18 cellular contexts compared by ENCODE assay signal in genomic region chr7:23108995-23109394, GRCh38. TPM values are rescaled to one million over a fixed set of nuclear protein-coding genes. Genes with fewer than 3 reads are reported as not detected.
A peak's percentile ranks its signal among the peaks of the same experiment; 100 is the strongest.
DNase-seq lines count a peak whose midpoint lies in the region; ATAC-seq, FAIRE-seq and TF ChIP-seq lines count a peak whose summit lies in the region.
"Had no signal": no experiment of that assay in that cellular context is flagged by ENCODE, and none has a peak within 500 bp of the region (broad histone marks: within the 10 kb centered on the region; RNA-seq: fewer than 3 reads in every experiment).

No MANE protein-coding gene starts in this region.

- H3K27me3 Mint-ChIP-seq in CD4-positive, CD25-positive, alpha-beta regulatory T cell: no peaks in the 10 kb centered on the region
- H3K27me3 Mint-ChIP-seq in GM23338 (ENCODE audit: insufficient read depth, low read depth, poor library complexity): peaks cover 11% of the 10 kb centered on the region

- no peaks in the 10 kb centered on the region for H3K27me3 ChIP-seq in CD4-positive, CD25-positive, alpha-beta regulatory T cell (ENCODE audit: control insufficient read depth, insufficient read depth, low read length)
- no peaks in the 10 kb centered on the region for H3K27me3 ChIP-seq in GM23338 (ENCODE audit: insufficient read depth)
- no peaks in the 10 kb centered on the region for H3K27me3 ChIP-seq in K562 (ENCODE audit: control insufficient read depth in 2 of 2, insufficient read depth in 2 of 2, low read length in 2 of 2)
- no peaks in the 10 kb centered on the region for H3K27me3 ChIP-seq in neural cell (ENCODE audit: insufficient read depth, low read depth, low read length)
- H3K27me3 ChIP-seq in ovary: no peaks in the 10 kb centered on the region
- H3K27me3 ChIP-seq: BLaER1 treated with 17β-estradiol and CSF1 and Interleukin-3, amounts not matched to agents 10 nM and 100 nM had no signal

- H3K9me3 ChIP-seq in CD4-positive, CD25-positive, alpha-beta regulatory T cell (ENCODE audit: control insufficient read depth in 2 of 2, low read length in 2 of 2): no peaks in the 10 kb centered on the region
- H3K9me3 ChIP-seq in K562 (replicated peaks; ENCODE audit: control insufficient read depth, insufficient read depth, low read depth, low read length) (no peaks in the 10 kb centered on the region), neural cell (ENCODE audit: low read length) (no peaks in the 10 kb centered on the region), ovary (no peaks in the 10 kb centered on the region)
- H3K9me3 ChIP-seq: BLaER1 treated with 17β-estradiol and CSF1 and Interleukin-3, amounts not matched to agents 10 nM and 100 nM had no signal

- in situ Hi-C loops in K562 (cut with MboI): no loop called here

- H3K4me3 ChIP-seq in CD4-positive, CD25-positive, alpha-beta regulatory T cell (ENCODE audit: low read depth, low read length): no peak overlapping the region
- H3K4me3 ChIP-seq in GM23338: peak overlapping the region; percentile 97
- H3K4me3 ChIP-seq in K562: no peak overlapping the region
- peak overlapping the region; percentile 79 for H3K4me3 ChIP-seq in neural cell (ENCODE audit: low read length)
- H3K4me3 ChIP-seq in ovary: no peak overlapping the region
- no peak overlapping the region for H3K4me3 ChIP-seq in coronary artery
- H3K4me3 ChIP-seq: BLaER1 treated with 17β-estradiol and CSF1 and Interleukin-3, amounts not matched to agents 10 nM and 100 nM; GM23248 had no signal

- H3K4me1 Mint-ChIP-seq in CD4-positive, CD25-positive, alpha-beta regulatory T cell: peaks cover 32 to 70% (median 53%) of the 10 kb centered on the region in 4 donors
- peaks cover 60% of the 10 kb centered on the region for H3K4me1 Mint-ChIP-seq in GM23338

- no peaks in the 10 kb centered on the region for H3K9me3 Mint-ChIP-seq in CD4-positive, CD25-positive, alpha-beta regulatory T cell
- no peaks in the 10 kb centered on the region for H3K9me3 Mint-ChIP-seq in GM23338

- H3K4me2 ChIP-seq in GM23338 (peak overlapping the region; percentile 99; the same call in 1 of the 2 replicates), K562 (ENCODE audit: insufficient read depth, low read length) (no peak overlapping the region), neural cell (ENCODE audit: low read length) (peak overlapping the region; percentile 99)

- POLR2A ChIA-PET in K562 (lab: Yijun Ruan, JAX): interaction anchor here (0.9 kb wide), 1 partner anchor 10 kb away, joined by 3 read pairs; no protein-coding TSS in a partner anchor

- no peak for TF ChIP-seq CTCF in GM23338 (conservative IDR thresholded peaks at IDR 0.05; ENCODE audit: low read depth in 2 of 2)
- no peak for TF ChIP-seq CTCF in K562 (IDR thresholded peaks at IDR 0.05 in 2 of 3, conservative IDR thresholded peaks at IDR 0.05 in 1 of 3; ENCODE audit: insufficient read depth in 2 of 3, low read depth in 1 of 3, low read length in 3 of 3)
- no peak for TF ChIP-seq CTCF in neural cell (IDR thresholded peaks at IDR 0.05; ENCODE audit: poor library complexity, severe bottlenecking)
- no peak for TF ChIP-seq CTCF in ovary (IDR thresholded peaks at IDR 0.05)
- no peak for TF ChIP-seq CTCF in coronary artery (IDR thresholded peaks at IDR 0.05)

- H3K4me1 ChIP-seq in CD4-positive, CD25-positive, alpha-beta regulatory T cell (ENCODE audit: control insufficient read depth, insufficient read depth, low read length, poor library complexity, severe bottlenecking): peaks cover 20% of the 10 kb centered on the region
- H3K4me1 ChIP-seq in GM23338 (ENCODE audit: insufficient read depth) (peaks cover 61% of the 10 kb centered on the region), K562 (replicated peaks in 1 of 2; ENCODE audit: control insufficient read depth in 2 of 2, insufficient read depth in 2 of 2, low read length in 2 of 2) (peaks cover 7 to 11% of the 10 kb centered on the region in 2 experiments; a peak in 4 of 5 replicates), ovary (ENCODE audit: insufficient read depth) (peaks cover 5% of the 10 kb centered on the region)

- no TSS peak for BruUV-seq in K562 (replicated peaks; lab: Mats Ljungman, UMichigan)

- H3K79me2 ChIP-seq in GM23338 (replicated peaks; ENCODE audit: insufficient read depth): peaks cover 82% of the 10 kb centered on the region
- H3K79me2 ChIP-seq in K562 (ENCODE audit: control insufficient read depth, insufficient read depth, low read length): peaks cover 28% of the 10 kb centered on the region
- peaks cover 75% of the 10 kb centered on the region for H3K79me2 ChIP-seq in neural cell (replicated peaks; ENCODE audit: insufficient read depth, low read length)

- no peak for ATAC-seq in CD4-positive, CD25-positive, alpha-beta regulatory T cell (ENCODE audit: low read depth in 2 of 2)
- ATAC-seq in GM23338: no peak
- no peak for ATAC-seq in K562
- ATAC-seq: HCT116 had no signal

- H3K36me3 ChIP-seq in CD4-positive, CD25-positive, alpha-beta regulatory T cell (ENCODE audit: control insufficient read depth, insufficient read depth, low read length): peaks cover 2% of the 10 kb centered on the region
- no peaks in the 10 kb centered on the region for H3K36me3 ChIP-seq in GM23338 (ENCODE audit: insufficient read depth)
- no peaks in the 10 kb centered on the region for H3K36me3 ChIP-seq in K562 (ENCODE audit: control insufficient read depth, insufficient read depth, low read length)
- H3K36me3 ChIP-seq in neural cell (ENCODE audit: insufficient read depth, low read length): no peaks in the 10 kb centered on the region
- H3K36me3 ChIP-seq in ovary: no peaks in the 10 kb centered on the region

- no peak overlapping the region for H3K27ac ChIP-seq in CD4-positive, CD25-positive, alpha-beta regulatory T cell (ENCODE audit: insufficient read depth, low read length, poor library complexity, severe bottlenecking)
- H3K27ac ChIP-seq in GM23338 (ENCODE audit: low read depth) (no peak overlapping the region), K562 (ENCODE audit: extremely low read depth, low read depth, low read length) (no peak overlapping the region), neural cell (ENCODE audit: low read length) (no peak overlapping the region), ovary (no peak overlapping the region), coronary artery (no peak overlapping the region)
- H3K27ac ChIP-seq: BLaER1 treated with 17β-estradiol and CSF1 and Interleukin-3, amounts not matched to agents 10 nM and 100 nM; GM23248 had no signal

- H4K20me1 ChIP-seq in GM23338 (replicated peaks; ENCODE audit: insufficient read depth) (peaks cover 22% of the 10 kb centered on the region; the same call in 1 of the 2 replicates), K562 (replicated peaks; ENCODE audit: control insufficient read depth, insufficient read depth, low read length) (no peaks in the 10 kb centered on the region), neural cell (ENCODE audit: insufficient read depth) (peaks cover 27% of the 10 kb centered on the region)

- no peak for DNase-seq in CD4-positive, CD25-positive, alpha-beta regulatory T cell
- DNase-seq in GM23338 (ENCODE audit: low spot score) (no peak), K562 (ENCODE audit: extremely low read depth in 1 of 4, low spot score in 3 of 4) (no peak), ovary (no peak), NCI-H146 treated with DMSO at 0.1 percent for 48 hours (lab: John Stamatoyannopoulos, UW; ENCODE audit: unreplicated experiment) (no peak), coronary artery (ENCODE audit: low spot score) (no peak)
- DNase-seq: GM23248, KG1, NCI-H1417, NCI-H1930, NCI-H226, NCI-H524, NCI-H82, SIG-M5 had no signal

- H3K4me3 Mint-ChIP-seq in CD4-positive, CD25-positive, alpha-beta regulatory T cell: peak overlapping the region in 3 of 4 donors; percentile 5 to 93 (median 45)
- peak overlapping the region; percentile 99 for H3K4me3 Mint-ChIP-seq in GM23338

- CTCF ChIA-PET in K562 (lab: Yijun Ruan, JAX; ENCODE audit: low intra/inter-chr PET ratio): no interaction called here

- H3K9me1 ChIP-seq in K562 (ENCODE audit: control insufficient read depth, insufficient read depth, low read length): no peaks in the 10 kb centered on the region

- H3K27ac Mint-ChIP-seq in CD4-positive, CD25-positive, alpha-beta regulatory T cell: peak overlapping the region in 1 of 3 donors; percentile 12
- H3K27ac Mint-ChIP-seq in GM23338: no peak overlapping the region

- no peak for FAIRE-seq in K562 (lab: Jason Lieb, UNC)
- FAIRE-seq: G401.6 had no signal

- no peak overlapping the region for H3K9ac ChIP-seq in K562 (ENCODE audit: insufficient read depth in 1 of 2, low read depth in 2 of 2, low read length in 2 of 2)
- peak overlapping the region; percentile 97 for H3K9ac ChIP-seq in neural cell (ENCODE audit: low read length)
- H3K9ac ChIP-seq: BLaER1 treated with 17β-estradiol and CSF1 and Interleukin-3, amounts not matched to agents 10 nM and 100 nM; GM23248 had no signal

- intact Hi-C loops in K562 (cut with micrococcal nuclease) (no loop called here), ovary (cut with DNase I) (loop anchor here in 1 of 4 donors (5.0 kb wide), 1 partner anchor 73 kb away; the partner anchor contains the start of gene NUP42)

- H3K9me2 ChIP-seq in GM23338 (ENCODE audit: insufficient read depth) (no peaks in the 10 kb centered on the region), neural cell (ENCODE audit: insufficient read depth, low read length) (no peaks in the 10 kb centered on the region)

- no peak for TF ChIP-seq POLR2A in K562 (conservative IDR thresholded peaks at IDR 0.05)
- no peak for TF ChIP-seq POLR2A in ovary (IDR thresholded peaks at IDR 0.05)

- H3K36me3 Mint-ChIP-seq in CD4-positive, CD25-positive, alpha-beta regulatory T cell: peaks cover 17% of the 10 kb centered on the region
- H3K36me3 Mint-ChIP-seq in GM23338 (ENCODE audit: low read depth): peaks cover 12% of the 10 kb centered on the region; the same call in 2 of the 3 replicates

- TF ChIP-seq EP300 in K562 (IDR thresholded peaks at IDR 0.05; ENCODE audit: low read length) (no peak), neural cell (conservative IDR thresholded peaks at IDR 0.05; ENCODE audit: poor library complexity, severe bottlenecking) (no peak), ovary (IDR thresholded peaks at IDR 0.05) (no peak)

- H3F3A ChIP-seq in GM23338 (replicated peaks; ENCODE audit: low read depth): peaks cover 6% of the 10 kb centered on the region; the same call in 1 of the 2 replicates
- H3F3A ChIP-seq in neural cell (ENCODE audit: insufficient read depth, low read length, poor library complexity, severe bottlenecking): no peaks in the 10 kb centered on the region

- no peak overlapping the region for H2AFZ ChIP-seq in GM23338
- H2AFZ ChIP-seq in K562 (ENCODE audit: low read depth, low read length): no peak overlapping the region
- H2AFZ ChIP-seq in neural cell (ENCODE audit: low read depth, low read length): no peak overlapping the region
- H2AFZ ChIP-seq: GM23248 had no signal

- WGBS in K562 (ENCODE audit: insufficient coverage, low coverage, missing lambda C conversion rate): 77% methylated on average over 4 of the region's 4 CpGs
- 93 to 96% (median 95%) methylated on average over 4 of the region's 4 CpGs for WGBS in ovary, 3 donors

- TF ChIP-seq RAD21 in K562 (CRISPR knock-in tag; conservative IDR thresholded peaks at IDR 0.05 in 1 of 2, IDR thresholded peaks at IDR 0.05 in 1 of 2) (no peak), neural cell (conservative IDR thresholded peaks at IDR 0.05) (no peak)

RNA-seq across cellular contexts. Expression of gene KLHL7, which starts 3.4 kb away (rescaled TPM):
- total RNA-seq in CD4-positive, CD25-positive, alpha-beta regulatory T cell: 19.7 TPM
- polyA plus RNA-seq in CD4-positive, CD25-positive, alpha-beta regulatory T cell: 10 to 100 TPM; 24.8 to 32.4 (median 27.5) TPM
- 119 and 143 TPM in 2 replicates for total RNA-seq in GM23338 (2014; rRNA removed; shearing (Covaris generic))
- 85.8 and 92.5 TPM in 2 replicates for polyA plus RNA-seq in GM23338 (2016; fragmentation: Nextera tagmentation; extraction: Ambion mirVana)
- 17.3 and 18.5 TPM in 2 replicates for total RNA-seq in K562 (2011; cell fraction: chromatin; rRNA removed; ENCODE audit: low replicate concordance)
- 15.0 and 16.7 TPM in 2 replicates for total RNA-seq in K562 (2011; cell fraction: nucleolus; rRNA removed)
- total RNA-seq in K562 (2011; cell fraction: nucleoplasm; rRNA removed): 16.5 and 17.6 TPM in 2 replicates
- 29.6 and 30.1 TPM in 2 replicates for total RNA-seq in K562 (2014; rRNA removed)
- 34.6 and 37.6 TPM in 2 replicates for total RNA-seq in K562 (2014; rRNA removed; fragmentation: Illumina TruSeq; extraction: Trizol)
- total RNA-seq in K562 (2015; rRNA removed; fragmentation: Illumina TruSeq; extraction: Trizol): 30.2 and 32.3 TPM in 2 replicates
- total RNA-seq in K562 (2021): 28.1 and 28.4 TPM in 2 replicates
- 42.5 and 63.1 TPM in 2 replicates for polyA plus RNA-seq in K562 (2011; rRNA removed)
- polyA plus RNA-seq in K562 (2011; cell fraction: cytosol; rRNA removed): 25.2 and 25.3 TPM in 2 replicates
- polyA plus RNA-seq in K562 (2011; cell fraction: nucleus; rRNA removed): 8.5 and 15.8 TPM in 2 replicates
- polyA plus RNA-seq in K562 (2012): 21.6 and 23.4 TPM in 2 replicates
- polyA plus RNA-seq in K562 (2014; fragmentation: Illumina TruSeq; extraction: Trizol): 29.4 and 34.0 TPM in 2 replicates
- 1 to 10 TPM; 4.2 to 7.8 TPM for polyA plus RNA-seq in K562 (2014; fragmentation: Nextera tagmentation; extraction: Ambion mirVana)
- polyA plus RNA-seq in K562 (2014; rRNA removed): 38.6 and 42.8 TPM in 2 replicates
- polyA minus RNA-seq in K562 (2011; rRNA and poly(A)+ RNA removed): 33.9 and 37.5 TPM in 2 replicates
- polyA minus RNA-seq in K562 (2011; cell fraction: cytosol; rRNA and poly(A)+ RNA removed): 21.7 and 23.7 TPM in 2 replicates
- polyA minus RNA-seq in K562 (2011; cell fraction: nucleus; rRNA and poly(A)+ RNA removed): 10.8 and 24.2 TPM in 2 replicates
- polyA plus RNA-seq in neural cell: 198 and 206 TPM in 2 replicates
- 203 and 260 TPM in 2 replicates for polyA minus RNA-seq in neural cell
- total RNA-seq in ovary: 10 to 100 TPM; 27.4 to 38.3 (median 31.8) TPM
- polyA plus RNA-seq in ovary: 10 to 100 TPM; 23.1 to 27.1 TPM

Comparison
In these comparisons a context has a peak if more than half of its experiments do, and no peak if none do; other contexts are left out.
1. H3K4me3 ChIP-seq: peak in GM23338 (single experiment) and neural cell (single experiment); none in CD4-positive, CD25-positive, alpha-beta regulatory T cell (single experiment), K562 (single experiment), ovary (single experiment) and coronary artery (single experiment).